ENCODE assay signal across 22 cellular contexts in the genomic region with DNA sequence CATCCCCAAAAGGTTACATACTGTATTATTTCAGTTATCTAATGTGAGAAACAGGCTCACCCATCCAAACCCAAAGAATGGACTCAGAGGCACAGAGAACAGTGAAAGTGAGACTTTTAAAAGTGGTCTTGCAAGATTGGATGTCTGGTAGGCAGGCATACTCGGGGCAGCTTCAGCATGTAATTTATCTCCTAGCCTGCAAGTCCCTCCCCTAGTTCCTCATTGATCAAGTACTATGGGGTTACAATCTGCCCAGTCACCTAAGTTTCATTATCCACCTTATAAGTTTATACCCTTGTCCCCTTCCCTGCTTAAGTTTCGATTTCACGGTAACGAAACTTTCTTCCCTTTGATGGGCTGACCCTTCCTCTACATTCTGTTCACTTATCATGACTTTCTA.
"Had no signal": no experiment of that assay in that cellular context is flagged by ENCODE, and none has a peak within 500 bp of the region (broad histone marks: within the 10 kb centered on the region; RNA-seq: fewer than 3 reads in every experiment).

No MANE protein-coding gene starts in this region.

- H3K27ac ChIP-seq: dorsolateral prefrontal cortex, epithelial cell of prostate, esophagus muscularis mucosa, gastroesophageal sphincter, sigmoid colon, skin epidermis, testis, tibial nerve, upper lobe of right lung had no signal

- H3K4me3 ChIP-seq: dorsolateral prefrontal cortex, esophagus muscularis mucosa, gastroesophageal sphincter, mucosa of descending colon, sigmoid colon, skin epidermis, testis, tibial nerve, upper lobe of right lung had no signal

- H3K9me3 Mint-ChIP-seq: naive thymus-derived CD8-positive, alpha-beta T cell; stimulated activated naive B cell treated with anti-CD40 and anti-IgM and Interleukin-4, amounts not matched to agents 10 μg/mL and 1 μg/mL and 100 μg/mL, for 72 hours; stimulated activated naive CD8-positive, alpha-beta T cell treated with anti-CD3 and anti-CD28 coated beads, Interleukin-15, amount 100 ng/mL, for 72 hours had no signal

- H3K27me3 Mint-ChIP-seq: naive thymus-derived CD8-positive, alpha-beta T cell; stimulated activated naive B cell treated with anti-CD40 and anti-IgM and Interleukin-4, amounts not matched to agents 10 μg/mL and 1 μg/mL and 100 μg/mL, for 72 hours; stimulated activated naive CD8-positive, alpha-beta T cell treated with anti-CD3 and anti-CD28 coated beads, Interleukin-15, amount 100 ng/mL, for 72 hours had no signal

- H3K27ac Mint-ChIP-seq: naive thymus-derived CD8-positive, alpha-beta T cell; stimulated activated naive B cell treated with anti-CD40 and anti-IgM and Interleukin-4, amounts not matched to agents 10 μg/mL and 1 μg/mL and 100 μg/mL, for 72 hours; stimulated activated naive CD8-positive, alpha-beta T cell treated with anti-CD3 and anti-CD28 coated beads, Interleukin-15, amount 100 ng/mL, for 72 hours had no signal

- FAIRE-seq: endometrium had no signal

- H3K9me3 ChIP-seq: esophagus muscularis mucosa, gastroesophageal sphincter, mucosa of descending colon, sigmoid colon, testis, tibial nerve, upper lobe of right lung had no signal

- H3K4me3 Mint-ChIP-seq: naive thymus-derived CD8-positive, alpha-beta T cell; stimulated activated naive B cell treated with anti-CD40 and anti-IgM and Interleukin-4, amounts not matched to agents 10 μg/mL and 1 μg/mL and 100 μg/mL, for 72 hours; stimulated activated naive CD8-positive, alpha-beta T cell treated with anti-CD3 and anti-CD28 coated beads, Interleukin-15, amount 100 ng/mL, for 72 hours had no signal

- H3K4me1 ChIP-seq: esophagus muscularis mucosa, gastroesophageal sphincter, sigmoid colon, testis, tibial nerve, upper lobe of right lung had no signal

- H3K27me3 ChIP-seq: dorsolateral prefrontal cortex, esophagus muscularis mucosa, gastroesophageal sphincter, sigmoid colon, testis, tibial nerve, upper lobe of right lung had no signal

- H3K4me1 Mint-ChIP-seq: stimulated activated naive CD8-positive, alpha-beta T cell treated with anti-CD3 and anti-CD28 coated beads, Interleukin-15, amount 100 ng/mL, for 72 hours had no signal

- DNase-seq: cortex of kidney; dorsolateral prefrontal cortex; effector CD8-positive, alpha-beta T cell; foreskin fibroblast; glutamatergic neuron; mammary epithelial cell; mucosa of descending colon; naive thymus-derived CD8-positive, alpha-beta T cell; posterior cingulate gyrus; sigmoid colon; stimulated activated CD4-positive, alpha-beta T cell treated with anti-CD3 and anti-CD28 coated beads, Interleukin-2, amount 100 ng/mL, for 24 hours; stimulated activated CD4-positive, alpha-beta T cell treated with anti-CD3 and anti-CD28 coated beads, Interleukin-4, amount 100 ng/mL, for 4 hours; stimulated activated naive B cell treated with anti-CD40 and anti-IgM and Interleukin-4, amounts not matched to agents 10 μg/mL and 1 μg/mL and 100 μg/mL, for 72 hours; stimulated activated naive CD8-positive, alpha-beta T cell treated with anti-CD3 and anti-CD28 coated beads, Interleukin-15, amount 100 ng/mL, for 72 hours; testis; upper lobe of right lung had no signal
